In the genomic region with DNA sequence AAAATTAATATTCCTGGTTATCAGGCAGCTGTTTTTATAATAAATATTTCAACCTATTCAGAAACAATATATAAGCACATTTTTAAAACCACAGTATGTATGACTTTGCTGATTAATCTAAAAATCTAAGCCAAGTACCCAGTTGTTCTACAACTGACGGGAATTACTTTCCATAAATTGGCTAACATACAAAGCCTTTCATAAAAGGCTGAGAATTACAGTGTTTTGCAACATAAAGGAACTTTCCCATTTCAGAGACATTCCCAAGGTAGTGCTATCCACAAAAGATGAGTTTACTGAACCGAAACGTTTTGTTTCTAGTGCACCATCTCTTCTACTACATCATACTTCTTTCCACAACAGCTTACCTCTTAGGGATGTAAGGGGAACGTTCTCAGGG, we compare ENCODE assay signal across 19 cellular contexts. TPM values are rescaled to one million over a fixed set of nuclear protein-coding genes. Genes with fewer than 3 reads are reported as not detected.
DNase-seq lines count a peak whose midpoint lies in the region; ATAC-seq, FAIRE-seq and TF ChIP-seq lines count a peak whose summit lies in the region.
"Had no signal": no experiment of that assay in that cellular context is flagged by ENCODE, and none has a peak within 500 bp of the region (broad histone marks: within the 10 kb centered on the region; RNA-seq: fewer than 3 reads in every experiment).

No MANE protein-coding gene starts in this region.

- H3K9me3 ChIP-seq in Loucy (ENCODE audit: insufficient read depth, low read depth, low read length) = no peaks in the 10 kb centered on the region
- no peaks in the 10 kb centered on the region for H3K9me3 ChIP-seq in GM12878 (replicated peaks; ENCODE audit: control insufficient read depth, insufficient read depth, low read length)
- H3K9me3 ChIP-seq in smooth muscle cell (replicated peaks; ENCODE audit: low read depth) = no peaks in the 10 kb centered on the region
- no peaks in the 10 kb centered on the region for H3K9me3 ChIP-seq in SK-N-SH
- H3K9me3 ChIP-seq: HAP-1 had no signal

- CTCF ChIA-PET in GM12878 (lab: Yijun Ruan, JAX) (interaction anchor here (0.9 to 1.6 kb wide), 3 partner anchors 9 to 62 kb away, joined by 3 read pairs; no protein-coding TSS in a partner anchor), SK-N-SH (lab: Yijun Ruan, JAX) (interaction anchor here (1.0 kb wide), 1 partner anchor 84 kb away, joined by 3 read pairs; no protein-coding TSS in a partner anchor)

- H3K9me3 Mint-ChIP-seq in stimulated activated naive CD8-positive, alpha-beta T cell treated with anti-CD3 and anti-CD28 coated beads, Interleukin-15, Interleukin-2, amounts not matched to agents 100 ng/mL and 50 ng/mL, for 24 hours = no peaks in the 10 kb centered on the region

- H3K4me3 Mint-ChIP-seq in stimulated activated naive CD8-positive, alpha-beta T cell treated with anti-CD3 and anti-CD28 coated beads, Interleukin-15, Interleukin-2, amounts not matched to agents 100 ng/mL and 50 ng/mL, for 24 hours = peak overlapping the region; percentile 7

- no peaks in the 10 kb centered on the region for H3K27me3 Mint-ChIP-seq in stimulated activated naive CD8-positive, alpha-beta T cell treated with anti-CD3 and anti-CD28 coated beads, Interleukin-15, Interleukin-2, amounts not matched to agents 100 ng/mL and 50 ng/mL, for 24 hours

- TF ChIP-seq CTCF in Loucy (conservative IDR thresholded peaks at IDR 0.05; ENCODE audit: low read length) (no peak), GM12878 (IDR thresholded peaks at IDR 0.05 in 2 of 3, conservative IDR thresholded peaks at IDR 0.05 in 1 of 3; ENCODE audit: control insufficient read depth in 2 of 3, extremely low read depth in 1 of 3, insufficient read depth in 1 of 3, low read depth in 3 of 3, low read length in 3 of 3) (no peak), smooth muscle cell (IDR thresholded peaks at IDR 0.05; ENCODE audit: borderline replicate concordance, insufficient read depth, poor library complexity, severe bottlenecking) (no peak), SK-N-SH (IDR thresholded peaks at IDR 0.05) (no peak)

- peak overlapping the region; percentile 15; the same call in 1 of the 2 replicates for H3K27ac ChIP-seq in GM12878 (ENCODE audit: control insufficient read depth, insufficient read depth)
- H3K27ac ChIP-seq in smooth muscle cell (ENCODE audit: low read depth) = peak overlapping the region; percentile 4
- no peak overlapping the region for H3K27ac ChIP-seq in SK-N-SH (ENCODE audit: low read depth in 2 of 2, low read length in 1 of 2)

- H3K79me2 ChIP-seq in Loucy (ENCODE audit: insufficient read depth, low read length) (peaks cover 92% of the 10 kb centered on the region), GM12878 (ENCODE audit: control insufficient read depth, insufficient read depth, low read length) (peaks cover 99% of the 10 kb centered on the region), smooth muscle cell (ENCODE audit: low read depth) (peaks cover 100% of the 10 kb centered on the region), SK-N-SH (ENCODE audit: insufficient read depth) (peaks cover 100% of the 10 kb centered on the region)

- H2AFZ ChIP-seq in Loucy (ENCODE audit: low read length) (no peak overlapping the region), GM12878 (ENCODE audit: control insufficient read depth, low read depth, low read length) (no peak overlapping the region), smooth muscle cell (ENCODE audit: low read depth) (no peak overlapping the region), SK-N-SH (ENCODE audit: low read depth) (no peak overlapping the region)

- H3K4me3 ChIP-seq in Loucy (ENCODE audit: low read length, poor library complexity, severe bottlenecking) (no peak overlapping the region), GM12878 (no peak overlapping the region), smooth muscle cell (no peak overlapping the region), SK-N-SH (ENCODE audit: low read depth in 2 of 2, low read length in 1 of 2) (no peak overlapping the region)
- H3K4me3 ChIP-seq: HAP-1 had no signal

- H3F3A ChIP-seq in Loucy (ENCODE audit: low read depth) (peaks cover 5% of the 10 kb centered on the region; the same call in 1 of the 2 replicates), smooth muscle cell (ENCODE audit: low read depth) (peaks cover 5% of the 10 kb centered on the region), SK-N-SH (replicated peaks; ENCODE audit: insufficient read depth) (peaks cover 8% of the 10 kb centered on the region)

- H3K27me3 ChIP-seq in Loucy (ENCODE audit: insufficient read depth, low read length, poor library complexity, severe bottlenecking) = no peaks in the 10 kb centered on the region
- no peaks in the 10 kb centered on the region for H3K27me3 ChIP-seq in GM12878 (replicated peaks in 1 of 2; ENCODE audit: control insufficient read depth in 2 of 2, insufficient read depth in 2 of 2, low read length in 1 of 2)
- H3K27me3 ChIP-seq in smooth muscle cell (ENCODE audit: low read depth) = no peaks in the 10 kb centered on the region
- H3K27me3 ChIP-seq in SK-N-SH (ENCODE audit: insufficient read depth) = no peaks in the 10 kb centered on the region

- in situ Hi-C loops in GM12878 (cut with MboI) = no loop called here

- POLR2A ChIA-PET in GM12878 (lab: Charles Lee) = interaction anchor here (1.4 to 1.7 kb wide), 2 partner anchors 10 to 12 kb away, joined by 3 to 5 read pairs; no protein-coding TSS in a partner anchor
- POLR2A ChIA-PET in SK-N-SH (lab: Yijun Ruan, JAX) = no interaction called here

- ATAC-seq in stimulated activated naive CD8-positive, alpha-beta T cell treated with anti-CD3 and anti-CD28 coated beads, Interleukin-15, Interleukin-2, amounts not matched to agents 100 U/mL and 50 U/mL, for 24 hours = no peak
- ATAC-seq in GM12878 = no peak
- ATAC-seq in HG03039 (IDR thresholded peaks at IDR 0.05; ENCODE audit: unreplicated experiment) = no peak
- no peak for ATAC-seq in GM19463 (IDR thresholded peaks at IDR 0.05; ENCODE audit: unreplicated experiment)

- intact Hi-C loops in GM12878 (cut with micrococcal nuclease; ENCODE audit: unreplicated experiment) = loop anchor here (10.0 kb wide), 1 partner anchor 1263 kb away; no protein-coding TSS in a partner anchor

- H3K4me1 ChIP-seq in Loucy (ENCODE audit: insufficient read depth, low read length, poor library complexity, severe bottlenecking) (peaks cover 36% of the 10 kb centered on the region), GM12878 (ENCODE audit: control insufficient read depth, insufficient read depth, low read length) (peaks cover 24% of the 10 kb centered on the region), smooth muscle cell (ENCODE audit: low read depth) (peaks cover 33% of the 10 kb centered on the region), SK-N-SH (ENCODE audit: control insufficient read depth in 1 of 2, insufficient read depth in 2 of 2, low read depth in 1 of 2, low read length in 1 of 2) (peaks cover 12 to 34% of the 10 kb centered on the region in 2 experiments; a peak in 3 of 4 replicates)

- no TSS peak for BruUV-seq in GM12878 (replicated peaks; lab: Mats Ljungman, UMichigan)

- H3K4me2 ChIP-seq in Loucy (ENCODE audit: low read depth, low read length, poor library complexity, severe bottlenecking) (peak overlapping the region; percentile 98), GM12878 (ENCODE audit: control insufficient read depth, insufficient read depth) (peak overlapping the region; percentile 44), smooth muscle cell (no peak overlapping the region), SK-N-SH (no peak overlapping the region)

- TF ChIP-seq EP300 in GM12878 (IDR thresholded peaks at IDR 0.05; ENCODE audit: borderline replicate concordance in 1 of 2, control insufficient read depth in 1 of 2, low read depth in 2 of 2, low read length in 2 of 2) (no peak), SK-N-SH (IDR thresholded peaks at IDR 0.05; ENCODE audit: borderline replicate concordance in 1 of 2, low read depth in 1 of 2, low read length in 1 of 2) (no peak)

- peak overlapping the region; percentile 26 for H3K27ac Mint-ChIP-seq in stimulated activated naive CD8-positive, alpha-beta T cell treated with anti-CD3 and anti-CD28 coated beads, Interleukin-15, Interleukin-2, amounts not matched to agents 100 ng/mL and 50 ng/mL, for 24 hours

- TF ChIP-seq RAD21 in GM12878 (IDR thresholded peaks at IDR 0.05; ENCODE audit: insufficient read depth, low read depth, low read length) = no peak
- TF ChIP-seq RAD21 in SK-N-SH (IDR thresholded peaks at IDR 0.05; ENCODE audit: low read length) = no peak

- H3K36me3 Mint-ChIP-seq in stimulated activated naive CD8-positive, alpha-beta T cell treated with anti-CD3 and anti-CD28 coated beads, Interleukin-15, Interleukin-2, amounts not matched to agents 100 ng/mL and 50 ng/mL, for 24 hours (ENCODE audit: low read depth) = peaks cover 72% of the 10 kb centered on the region

- no peak for FAIRE-seq in GM12878 (lab: Jason Lieb, UNC)

- H3K9me2 ChIP-seq in Loucy (replicated peaks; ENCODE audit: low read depth, low read length) (no peaks in the 10 kb centered on the region), SK-N-SH (no peaks in the 10 kb centered on the region)

- SMC1A ChIA-PET in GM12878 (lab: Charles Lee; ENCODE audit: uncharacterized antibody, unreplicated experiment) = interaction anchor here (0.6 to 1.7 kb wide), 8 partner anchors 10 to 115 kb away, joined by 3 to 8 read pairs (median 3); no protein-coding TSS in a partner anchor

- no peak for TF ChIP-seq POLR2A in GM12878 (IDR thresholded peaks at IDR 0.05; ENCODE audit: low read depth, low read length)

- H4K20me1 ChIP-seq in Loucy (ENCODE audit: insufficient read depth, low read length, poor library complexity, severe bottlenecking) (peaks cover 46% of the 10 kb centered on the region), GM12878 (ENCODE audit: control insufficient read depth, insufficient read depth) (no peaks in the 10 kb centered on the region), smooth muscle cell (ENCODE audit: low read depth) (peaks cover 98% of the 10 kb centered on the region), SK-N-SH (ENCODE audit: insufficient read depth) (peaks cover 27% of the 10 kb centered on the region; the same call in 1 of the 2 replicates)

- peaks cover under 1% of the 10 kb centered on the region; the same call in 1 of the 2 replicates for H3K36me3 ChIP-seq in Loucy (ENCODE audit: insufficient read depth, low read length)
- H3K36me3 ChIP-seq in GM12878 (ENCODE audit: control insufficient read depth in 2 of 2, insufficient read depth in 2 of 2, low read length in 1 of 2) = peaks cover 0 to 16% of the 10 kb centered on the region in 2 experiments; a peak in 3 of 4 replicates
- no peaks in the 10 kb centered on the region for H3K36me3 ChIP-seq in smooth muscle cell (ENCODE audit: low read depth)
- H3K36me3 ChIP-seq in SK-N-SH (replicated peaks in 1 of 2; ENCODE audit: control insufficient read depth in 1 of 2, insufficient read depth in 2 of 2, low read length in 1 of 2) = peaks cover 43 to 47% of the 10 kb centered on the region in 2 experiments

- H3K9ac ChIP-seq in Loucy (ENCODE audit: low read depth, low read length, poor library complexity, severe bottlenecking) (no peak overlapping the region), GM12878 (ENCODE audit: control insufficient read depth, insufficient read depth, low read length) (no peak overlapping the region), smooth muscle cell (ENCODE audit: low read depth) (no peak overlapping the region), SK-N-SH (no peak overlapping the region)

- 85% methylated on average over 4 of the region's 4 CpGs for WGBS in GM12878 (ENCODE audit: insufficient coverage, insufficient replicate concordance, low lambda C conversion rate, missing lambda C conversion rate)
- 76% methylated on average over 4 of the region's 4 CpGs for WGBS in smooth muscle cell (ENCODE audit: low lambda C conversion rate)
- WGBS in SK-N-SH (ENCODE audit: low lambda C conversion rate) = 89% methylated on average over 4 of the region's 4 CpGs

- RAD21 ChIA-PET in GM12878 (lab: Charles Lee; ENCODE audit: unreplicated experiment) = interaction anchor here (0.7 to 1.9 kb wide), 2 partner anchors 10 to 45 kb away, joined by 4 to 7 read pairs; no protein-coding TSS in a partner anchor

- DNase-seq in stimulated activated naive CD8-positive, alpha-beta T cell treated with anti-CD3 and anti-CD28 coated beads, Interleukin-15, Interleukin-2, amounts not matched to agents 100 U/mL and 50 U/mL, for 24 hours = no peak
- DNase-seq in GM12878 (ENCODE audit: low read depth, low spot score) (no peak), smooth muscle cell (lab: John Stamatoyannopoulos, UW; ENCODE audit: unreplicated experiment) (no peak), SK-N-SH (no peak)
- DNase-seq: ACHN, C1 segment of cervical spinal cord, COR-L47, NCI-H1105 treated with DMSO at 0.1 percent for 48 hours, NCI-H1694, NCI-H2227 treated with DMSO at 0.1 percent for 48 hours, NCI-H510A treated with DMSO at 0.1 percent for 48 hours, NCI-H82, OCI-M1, Right ventricle myocardium superior had no signal

- peaks cover 91% of the 10 kb centered on the region for H3K4me1 Mint-ChIP-seq in stimulated activated naive CD8-positive, alpha-beta T cell treated with anti-CD3 and anti-CD28 coated beads, Interleukin-15, Interleukin-2, amounts not matched to agents 100 ng/mL and 50 ng/mL, for 24 hours (ENCODE audit: low read depth)

RNA-seq across cellular contexts. Expression of gene RNF145, which starts 7.2 kb away (rescaled TPM):
- total RNA-seq in GM12878 (2013; cell fraction: nucleolus; rRNA removed) = 94.8 and 97.9 TPM in 2 replicates
- total RNA-seq in GM12878 (2014; rRNA removed) = 46.6 and 54.6 TPM in 2 replicates
- total RNA-seq in GM12878 (2014; rRNA removed; fragmentation: Illumina TruSeq; extraction: Trizol) = 29.7 and 29.9 TPM in 2 replicates
- total RNA-seq in GM12878 (2021) = 49.2 and 50.9 TPM in 2 replicates
- polyA plus RNA-seq in GM12878 (2011; ENCODE audit: low read depth) = 16.6 TPM
- polyA plus RNA-seq in GM12878 (2011; rRNA removed) = 56.1 and 64.4 TPM in 2 replicates
- 22.2 and 34.5 TPM in 2 replicates for polyA plus RNA-seq in GM12878 (2011; cell fraction: cytosol; rRNA removed)
- polyA plus RNA-seq in GM12878 (2011; cell fraction: nucleus; rRNA removed) = 47.3 and 49.5 TPM in 2 replicates
- 20.8 and 36.3 TPM in 2 replicates for polyA plus RNA-seq in GM12878 (2012)
- polyA plus RNA-seq in GM12878 (2014; fragmentation: Illumina TruSeq; extraction: Trizol) = 58.1 and 75.0 TPM in 2 replicates
- polyA plus RNA-seq in GM12878 (2014; fragmentation: Nextera tagmentation; extraction: Ambion mirVana) = 10 to 100 TPM; 18.6 to 25.2 TPM
- 46.4 and 51.0 TPM in 2 replicates for polyA plus RNA-seq in GM12878 (2014; rRNA removed)
- 10 to 100 TPM in 1 of 2 experiments, 1 to 10 TPM in 1; 9.7 to 11.5 TPM for polyA plus RNA-seq in GM12878 (2016; fragmentation: Nextera tagmentation; extraction: Ambion mirVana)
- polyA minus RNA-seq in GM12878 (2011; rRNA and poly(A)+ RNA removed) = 47.9 and 53.5 TPM in 2 replicates
- 17.3 and 17.9 TPM in 2 replicates for polyA minus RNA-seq in GM12878 (2011; cell fraction: cytosol; rRNA and poly(A)+ RNA removed)
- polyA minus RNA-seq in GM12878 (2011; cell fraction: nucleus; rRNA and poly(A)+ RNA removed) = 24.9 and 30.2 TPM in 2 replicates
- 74.3 and 74.8 TPM in 2 replicates for total RNA-seq in smooth muscle cell
- 24.3 and 25.0 TPM in 2 replicates for polyA plus RNA-seq in smooth muscle cell
- 34.3 and 36.1 TPM in 2 replicates for polyA plus RNA-seq in SK-N-SH (2012; rRNA removed)
- polyA plus RNA-seq in SK-N-SH (2012; cell fraction: cytosol; rRNA removed) = 57.7 and 60.2 TPM in 2 replicates
- polyA plus RNA-seq in SK-N-SH (2012; cell fraction: nucleus; rRNA removed) = 22.1 and 35.2 TPM in 2 replicates

Comparison
In these comparisons a context has a peak if more than half of its experiments do, and no peak if none do; other contexts are left out.
1. H3K4me2 ChIP-seq: peak in Loucy (single experiment) and GM12878 (single experiment); none in smooth muscle cell (single experiment) and SK-N-SH (single experiment).
2. H3K27ac ChIP-seq: peak in GM12878 (single experiment) and smooth muscle cell (single experiment); none in SK-N-SH (0 of 2).